15 cellular contexts compared by ENCODE assay signal in genomic region chr5:2903451-2904395, GRCh38.
A peak's percentile ranks its signal among the peaks of the same experiment; 100 is the strongest.
DNase-seq lines count a peak whose midpoint lies in the region; ATAC-seq, FAIRE-seq and TF ChIP-seq lines count a peak whose summit lies in the region.
"Had no signal": no experiment of that assay in that cellular context is flagged by ENCODE, and none has a peak within 500 bp of the region (broad histone marks: within the 10 kb centered on the region; RNA-seq: fewer than 3 reads in every experiment).

No MANE protein-coding gene starts in this region.

- H4K5ac ChIP-seq in H9 (ENCODE audit: insufficient read length, low read depth, low read length) (no peak overlapping the region), H1 (ENCODE audit: insufficient read length, low read depth, low read length) (no peak overlapping the region), mesendoderm (ENCODE audit: low read length) (no peak overlapping the region)

- H3K4me1 Mint-ChIP-seq in H9 = peaks cover 5 to 6% of the 10 kb centered on the region in 2 experiments
- no peaks in the 10 kb centered on the region for H3K4me1 Mint-ChIP-seq in activated CD8-positive, alpha-beta T cell treated with anti-CD3 and anti-CD28 coated beads, Interleukin-2, amount 10 ng/mL, durations not matched to agents 7 days and 5 days (ENCODE audit: low read depth)
- H3K4me1 Mint-ChIP-seq: B cell, GM23338 had no signal

- H3K14ac ChIP-seq in H9 (ENCODE audit: insufficient read depth, low read length) (no peak overlapping the region), H1 (ENCODE audit: insufficient read length) (no peak overlapping the region)

- DNase-seq in H9 (peak; percentile 15), H1 (ENCODE audit: low read depth in 1 of 2, low spot score in 2 of 2) (peak in 1 of 2 experiments; percentile 37), mucosa of gallbladder (ENCODE audit: low spot score) (peak; percentile 4), suprapubic skin (ENCODE audit: low spot score in 2 of 2) (peak; percentile 21 to 65), mesendoderm (no peak), MG63 (no peak)
- DNase-seq in activated CD8-positive, alpha-beta T cell treated with anti-CD3 and anti-CD28 coated beads, Interleukin-2, amount 10 ng/mL, durations not matched to agents 7 days and 5 days = no peak
- DNase-seq: C1 segment of cervical spinal cord; Calu3; CD4-positive, alpha-beta T cell; DMS 273 treated with DMSO at 0.1 percent for 48 hours had no signal

- H4K91ac ChIP-seq in H9 (ENCODE audit: insufficient read length, low read depth, low read length) (no peak overlapping the region), H1 (replicated peaks; ENCODE audit: insufficient read length, low read length) (no peak overlapping the region)

- H4K20me1 ChIP-seq in H9 (ENCODE audit: control insufficient read depth, insufficient read depth, insufficient read length) (peaks cover 2% of the 10 kb centered on the region), H1 (replicated peaks in 1 of 2; ENCODE audit: control insufficient read depth in 1 of 2, insufficient read depth in 2 of 2, low read length in 2 of 2) (no peaks in the 10 kb centered on the region)

- H2BK120ac ChIP-seq in H9 (ENCODE audit: low read depth, low read length, poor library complexity, severe bottlenecking) (no peak overlapping the region), H1 (replicated peaks; ENCODE audit: low read depth, low read length) (no peak overlapping the region), mesendoderm (ENCODE audit: low read depth, low read length) (no peak overlapping the region)

- no peak overlapping the region for H3K4me3 Mint-ChIP-seq in H9
- no peak overlapping the region for H3K4me3 Mint-ChIP-seq in activated CD8-positive, alpha-beta T cell treated with anti-CD3 and anti-CD28 coated beads, Interleukin-2, amount 10 ng/mL, durations not matched to agents 7 days and 5 days
- H3K4me3 Mint-ChIP-seq: B cell; CD4-positive, alpha-beta T cell; GM23338 had no signal

- POLR2A ChIA-PET in H1 (lab: Charles Lee; ENCODE audit: partially characterized antibody) = no interaction called here
- POLR2A ChIA-PET in activated CD8-positive, alpha-beta T cell treated with anti-CD3 and anti-CD28 coated beads, Interleukin-2, amount 10 ng/mL, durations not matched to agents 7 days and 5 days (lab: Charles Lee) = no interaction called here

- H3K27ac ChIP-seq in H9 (ENCODE audit: insufficient read length, low read depth, low read length) = no peak overlapping the region
- no peak overlapping the region for H3K27ac ChIP-seq in H1 (ENCODE audit: low read depth, low read length)
- H3K27ac ChIP-seq in suprapubic skin = no peak overlapping the region
- no peak overlapping the region for H3K27ac ChIP-seq in mesendoderm (ENCODE audit: low read depth, low read length)

- H3K9me3 ChIP-seq in H9 (ENCODE audit: control insufficient read depth, low read depth, low read length) (no peaks in the 10 kb centered on the region), H1 (ENCODE audit: insufficient read depth in 2 of 2, low read depth in 1 of 2, low read length in 1 of 2) (0 out of 4 replicates have a peak, but pooled peaks cover 0 to 2% of the 10 kb centered on the region in 2 experiments), suprapubic skin (no peaks in the 10 kb centered on the region), MG63 (no peaks in the 10 kb centered on the region)

- H3K56ac ChIP-seq in H9 (ENCODE audit: insufficient read length, low read depth, low read length) (no peak overlapping the region), H1 (replicated peaks; ENCODE audit: insufficient read length, low read depth, low read length) (no peak overlapping the region), mesendoderm (ENCODE audit: low read length) (no peak overlapping the region)

- H2BK20ac ChIP-seq in H9 (ENCODE audit: low read depth, low read length, poor library complexity, severe bottlenecking) = no peak overlapping the region
- H2BK20ac ChIP-seq in H1 (ENCODE audit: low read length) = 0 out of 2 replicates have a peak overlapping the region, but pooled peaks have one; percentile 21

- H2BK5ac ChIP-seq in H9 (ENCODE audit: insufficient read length, low read length) (no peak overlapping the region), H1 (ENCODE audit: low read depth, low read length) (no peak overlapping the region), mesendoderm (ENCODE audit: low read length) (no peak overlapping the region)

- no peak overlapping the region for H3K4me2 ChIP-seq in H9 (ENCODE audit: insufficient read depth, insufficient read length, low read length)
- H3K4me2 ChIP-seq in H1 (ENCODE audit: insufficient read depth in 1 of 2, low read depth in 2 of 2, low read length in 2 of 2) = no peak overlapping the region
- H3K4me2 ChIP-seq in mesendoderm (ENCODE audit: low read length) = no peak overlapping the region
- H3K4me2 ChIP-seq: GM23338 had no signal

- ATAC-seq in activated CD8-positive, alpha-beta T cell treated with anti-CD3 and anti-CD28 coated beads, Interleukin-2, amount 10 ng/mL, durations not matched to agents 7 days and 5 days = no peak
- ATAC-seq: HCT116 had no signal

- H3K23me2 ChIP-seq in H9 (ENCODE audit: insufficient read length, low read depth, low read length, poor library complexity, severe bottlenecking) (no peaks in the 10 kb centered on the region), H1 (ENCODE audit: low read depth, low read length) (no peaks in the 10 kb centered on the region)

- no peak overlapping the region for H3K18ac ChIP-seq in H9 (ENCODE audit: insufficient read length, low read depth, low read length)
- no peak overlapping the region for H3K18ac ChIP-seq in H1 (ENCODE audit: extremely low read depth, low read length)
- no peak overlapping the region for H3K18ac ChIP-seq in mesendoderm (ENCODE audit: low read length)

- no peak for FAIRE-seq in H1 (lab: Jason Lieb, UNC)
- FAIRE-seq: A204.1 had no signal

- no peaks in the 10 kb centered on the region for H3K79me2 ChIP-seq in H9 (ENCODE audit: insufficient read depth, low read length)
- no peaks in the 10 kb centered on the region for H3K79me2 ChIP-seq in H1 (ENCODE audit: control insufficient read depth in 1 of 2, insufficient read depth in 2 of 2, low read length in 2 of 2)
- H3K79me2 ChIP-seq in mesendoderm (ENCODE audit: control insufficient read depth, insufficient read depth, low read length) = no peaks in the 10 kb centered on the region

- no peaks in the 10 kb centered on the region; a peak in 1 of 7 replicates for H3K36me3 Mint-ChIP-seq in H9 (ENCODE audit: insufficient read depth in 1 of 3, low read depth in 3 of 3)
- H3K36me3 Mint-ChIP-seq in activated CD8-positive, alpha-beta T cell treated with anti-CD3 and anti-CD28 coated beads, Interleukin-2, amount 10 ng/mL, durations not matched to agents 7 days and 5 days (ENCODE audit: low read depth) = no peaks in the 10 kb centered on the region

- no peak for TF ChIP-seq POLR2A in H1 (IDR thresholded peaks at IDR 0.05; ENCODE audit: control extremely low read depth in 1 of 2, low read depth in 2 of 2, low read length in 2 of 2)
- TF ChIP-seq POLR2A in suprapubic skin (IDR thresholded peaks at IDR 0.05) = no peak

- TF ChIP-seq CTCF in H9 (conservative IDR thresholded peaks at IDR 0.05) = no peak
- TF ChIP-seq CTCF in H1 (IDR thresholded peaks at IDR 0.05; ENCODE audit: control extremely low read depth in 1 of 3, insufficient read depth in 1 of 3, low read depth in 1 of 3, low read length in 3 of 3) = no peak
- TF ChIP-seq CTCF in suprapubic skin (IDR thresholded peaks at IDR 0.05) = no peak

- H3K9ac ChIP-seq in H9 (ENCODE audit: extremely low read depth, insufficient read length, low read length) (no peak overlapping the region), H1 (replicated peaks in 1 of 4; ENCODE audit: extremely low read depth in 1 of 4, low read depth in 3 of 4, low read length in 3 of 4) (no peak overlapping the region), mesendoderm (ENCODE audit: low read length) (no peak overlapping the region)

- H4K8ac ChIP-seq in H9 (replicated peaks; ENCODE audit: insufficient read length, low read depth, low read length) (no peak overlapping the region), H1 (ENCODE audit: extremely low read depth, insufficient read depth, low read length) (no peak overlapping the region), mesendoderm (ENCODE audit: low read depth, low read length) (no peak overlapping the region)

- no peak overlapping the region for H2BK12ac ChIP-seq in H9 (ENCODE audit: insufficient read length, low read depth, low read length)
- no peak overlapping the region; the same call in 1 of the 2 replicates for H2BK12ac ChIP-seq in H1 (ENCODE audit: low read depth, low read length)

- H3K23ac ChIP-seq in H9 (ENCODE audit: insufficient read length, low read depth, low read length) (no peak overlapping the region), H1 (ENCODE audit: insufficient read length) (no peak overlapping the region), mesendoderm (ENCODE audit: low read length) (no peak overlapping the region)

- H3K36me3 ChIP-seq in H1 (ENCODE audit: control insufficient read depth in 2 of 4, insufficient read depth in 4 of 4, low read length in 3 of 4) (no peaks in the 10 kb centered on the region), suprapubic skin (no peaks in the 10 kb centered on the region), mesendoderm (ENCODE audit: control insufficient read depth, insufficient read depth, low read length) (no peaks in the 10 kb centered on the region), MG63 (no peaks in the 10 kb centered on the region)

- CTCF ChIA-PET in H1 (lab: Charles Lee; ENCODE audit: partially characterized antibody) = interaction anchor here (1.3 kb wide), 1 partner anchor 18 kb away, joined by 4 read pairs; no protein-coding TSS in a partner anchor
- CTCF ChIA-PET in activated CD8-positive, alpha-beta T cell treated with anti-CD3 and anti-CD28 coated beads, Interleukin-2, amount 10 ng/mL, durations not matched to agents 7 days and 5 days (lab: Charles Lee) = no interaction called here

- TF ChIP-seq EP300 in H1 (IDR thresholded peaks at IDR 0.05; ENCODE audit: borderline replicate concordance in 1 of 2, low read depth in 2 of 2, low read length in 2 of 2) (no peak), suprapubic skin (IDR thresholded peaks at IDR 0.05) (no peak)

- H3K79me1 ChIP-seq in H9 (ENCODE audit: insufficient read depth, low read depth, low read length, poor library complexity, severe bottlenecking) (no peaks in the 10 kb centered on the region), H1 (ENCODE audit: low read depth, low read length) (no peaks in the 10 kb centered on the region), mesendoderm (ENCODE audit: low read length) (no peaks in the 10 kb centered on the region)

- H2AK5ac ChIP-seq in H9 (ENCODE audit: insufficient read length, low read length) (no peak overlapping the region), H1 (ENCODE audit: low read depth, low read length) (no peak overlapping the region), mesendoderm (ENCODE audit: low read length) (no peak overlapping the region)

- H2BK15ac ChIP-seq in H9 (ENCODE audit: low read depth, low read length) (no peak overlapping the region), H1 (ENCODE audit: low read length) (no peak overlapping the region), mesendoderm (replicated peaks; ENCODE audit: low read depth) (no peak overlapping the region)

- H2AFZ ChIP-seq in H9 (ENCODE audit: low read length) = no peak overlapping the region
- H2AFZ ChIP-seq in H1 (ENCODE audit: low read length) = no peak overlapping the region
- H2AFZ ChIP-seq: GM23338 had no signal

- no peaks in the 10 kb centered on the region for H3K4me1 ChIP-seq in H9 (ENCODE audit: insufficient read depth, low read length)
- no peaks in the 10 kb centered on the region for H3K4me1 ChIP-seq in H1 (replicated peaks in 1 of 4; ENCODE audit: control insufficient read depth in 3 of 4, insufficient read depth in 4 of 4, low read length in 3 of 4)
- H3K4me1 ChIP-seq in suprapubic skin = no peaks in the 10 kb centered on the region
- no peaks in the 10 kb centered on the region for H3K4me1 ChIP-seq in mesendoderm (ENCODE audit: control insufficient read depth, low read depth, low read length)

- H3K27me3 Mint-ChIP-seq in H9 (ENCODE audit: low read depth) = peaks cover 13% of the 10 kb centered on the region
- H3K27me3 Mint-ChIP-seq in activated CD8-positive, alpha-beta T cell treated with anti-CD3 and anti-CD28 coated beads, Interleukin-2, amount 10 ng/mL, durations not matched to agents 7 days and 5 days (ENCODE audit: low read depth) = no peaks in the 10 kb centered on the region
- H3K27me3 Mint-ChIP-seq: B cell; CD4-positive, alpha-beta T cell had no signal

- no CpG with 5 or more reads among the region's 30 CpGs for WGBS in H9 (ENCODE audit: extremely low coverage, insufficient read length, low lambda C conversion rate)
- WGBS in H1 (ENCODE audit: extremely low coverage in 1 of 2, insufficient coverage in 1 of 2, insufficient read length in 1 of 2, insufficient replicate concordance in 2 of 2, low coverage in 1 of 2, low lambda C conversion rate in 2 of 2, missing lambda C conversion rate in 1 of 2), 2 experiments = 91% methylated on average over 29 of the region's 30 CpGs; no CpG with 5 or more reads in 1 of the 2 experiments
- WGBS in suprapubic skin = 87% methylated on average over 29 of the region's 30 CpGs
- no CpG with 5 or more reads among the region's 30 CpGs for WGBS in mesendoderm (ENCODE audit: extremely low coverage, insufficient coverage, low lambda C conversion rate)

- no peak overlapping the region for H3T11ph ChIP-seq in H9 (ENCODE audit: low read length)

- no peak overlapping the region for H3K27ac Mint-ChIP-seq in H9
- no peak overlapping the region for H3K27ac Mint-ChIP-seq in activated CD8-positive, alpha-beta T cell treated with anti-CD3 and anti-CD28 coated beads, Interleukin-2, amount 10 ng/mL, durations not matched to agents 7 days and 5 days
- H3K27ac Mint-ChIP-seq: B cell; CD4-positive, alpha-beta T cell; GM23338 had no signal

- H3K9me3 Mint-ChIP-seq in H9 = no peaks in the 10 kb centered on the region
- no peaks in the 10 kb centered on the region for H3K9me3 Mint-ChIP-seq in activated CD8-positive, alpha-beta T cell treated with anti-CD3 and anti-CD28 coated beads, Interleukin-2, amount 10 ng/mL, durations not matched to agents 7 days and 5 days (ENCODE audit: insufficient read depth)
- H3K9me3 Mint-ChIP-seq: CD4-positive, alpha-beta T cell; GM23338 had no signal

- H3K27me3 ChIP-seq in H9 (ENCODE audit: insufficient read depth, low read length) (no peaks in the 10 kb centered on the region), H1 (replicated peaks in 1 of 4; ENCODE audit: control insufficient read depth in 3 of 4, extremely low read depth in 1 of 4, insufficient read depth in 3 of 4, low read length in 3 of 4) (0 out of 7 replicates have a peak, but pooled peaks cover 0 to 2% (median 0%) of the 10 kb centered on the region in 4 experiments), suprapubic skin (no peaks in the 10 kb centered on the region), mesendoderm (ENCODE audit: insufficient read depth, low read length, poor library complexity) (no peaks in the 10 kb centered on the region), MG63 (no peaks in the 10 kb centered on the region; the same call in none of the 2 replicates)

- H3K4me3 ChIP-seq in H1 (ENCODE audit: extremely low read depth in 1 of 4, insufficient read depth in 2 of 4, low read depth in 3 of 4, low read length in 4 of 4) (no peak overlapping the region), suprapubic skin (no peak overlapping the region), mesendoderm (ENCODE audit: low read length) (no peak overlapping the region), MG63 (no peak overlapping the region)
- H3K4me3 ChIP-seq: GM23338 had no signal

- no peak for TF ChIP-seq RAD21 in H1 (IDR thresholded peaks at IDR 0.05 in 1 of 2, conservative IDR thresholded peaks at IDR 0.05 in 1 of 2; ENCODE audit: low read depth in 2 of 2, low read length in 2 of 2)

- H3K4ac ChIP-seq in H9 (ENCODE audit: low read depth, low read length) (no peak overlapping the region), H1 (replicated peaks; ENCODE audit: insufficient read length, low read depth, low read length) (no peak overlapping the region), mesendoderm (ENCODE audit: low read depth, low read length) (no peak overlapping the region)

Comparison
In these comparisons a context has a peak if more than half of its experiments do, and no peak if none do; other contexts are left out.
1. DNase-seq: peak in H9 (single experiment), mucosa of gallbladder (single experiment) and suprapubic skin (2 of 2); none in mesendoderm (single experiment), MG63 (single experiment) and activated CD8-positive, alpha-beta T cell treated with anti-CD3 and anti-CD28 coated beads, Interleukin-2, amount 10 ng/mL, durations not matched to agents 7 days and 5 days (single experiment).